In the genomic region with DNA sequence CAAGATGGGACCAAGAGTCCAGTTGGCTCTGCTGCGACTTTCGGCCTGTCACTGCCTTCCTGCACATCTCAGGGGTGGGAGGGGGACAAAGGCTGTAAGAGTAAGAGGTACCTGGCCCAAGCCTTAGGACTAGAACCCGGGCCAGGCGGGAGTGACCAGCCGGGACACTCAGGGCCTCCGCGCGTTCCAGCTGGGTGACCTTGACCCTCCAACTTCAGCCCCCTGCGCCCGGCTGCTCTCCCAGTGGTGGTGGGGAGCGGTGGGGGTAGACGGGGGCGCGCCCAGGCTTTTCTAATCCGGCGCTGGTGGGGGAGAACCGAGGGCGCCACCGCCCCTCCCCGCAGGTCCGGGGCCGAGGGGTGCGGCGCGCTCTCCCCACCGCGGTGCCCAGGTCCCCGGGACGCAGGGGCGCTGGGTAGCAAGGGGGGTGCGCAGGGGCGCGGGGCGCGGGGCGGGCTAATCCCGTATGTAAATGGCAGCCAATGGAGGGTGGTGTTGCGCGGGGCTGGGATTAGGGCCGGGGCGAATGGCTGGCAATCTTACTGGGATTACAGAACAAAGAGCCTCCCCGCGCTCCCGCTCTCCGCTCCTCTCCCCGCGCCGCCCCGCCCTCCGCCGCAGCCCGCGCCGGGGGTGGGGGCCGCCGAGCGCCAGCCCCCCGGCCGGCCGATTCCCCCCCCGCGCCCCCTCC, we compare ENCODE assay signal across 8 cellular contexts. TPM values are rescaled to one million over a fixed set of nuclear protein-coding genes. Genes with fewer than 3 reads are reported as not detected.
A peak's percentile ranks its signal among the peaks of the same experiment; 100 is the strongest.
DNase-seq lines count a peak whose midpoint lies in the region; ATAC-seq and TF ChIP-seq lines count a peak whose summit lies in the region.

A gene with protein sequence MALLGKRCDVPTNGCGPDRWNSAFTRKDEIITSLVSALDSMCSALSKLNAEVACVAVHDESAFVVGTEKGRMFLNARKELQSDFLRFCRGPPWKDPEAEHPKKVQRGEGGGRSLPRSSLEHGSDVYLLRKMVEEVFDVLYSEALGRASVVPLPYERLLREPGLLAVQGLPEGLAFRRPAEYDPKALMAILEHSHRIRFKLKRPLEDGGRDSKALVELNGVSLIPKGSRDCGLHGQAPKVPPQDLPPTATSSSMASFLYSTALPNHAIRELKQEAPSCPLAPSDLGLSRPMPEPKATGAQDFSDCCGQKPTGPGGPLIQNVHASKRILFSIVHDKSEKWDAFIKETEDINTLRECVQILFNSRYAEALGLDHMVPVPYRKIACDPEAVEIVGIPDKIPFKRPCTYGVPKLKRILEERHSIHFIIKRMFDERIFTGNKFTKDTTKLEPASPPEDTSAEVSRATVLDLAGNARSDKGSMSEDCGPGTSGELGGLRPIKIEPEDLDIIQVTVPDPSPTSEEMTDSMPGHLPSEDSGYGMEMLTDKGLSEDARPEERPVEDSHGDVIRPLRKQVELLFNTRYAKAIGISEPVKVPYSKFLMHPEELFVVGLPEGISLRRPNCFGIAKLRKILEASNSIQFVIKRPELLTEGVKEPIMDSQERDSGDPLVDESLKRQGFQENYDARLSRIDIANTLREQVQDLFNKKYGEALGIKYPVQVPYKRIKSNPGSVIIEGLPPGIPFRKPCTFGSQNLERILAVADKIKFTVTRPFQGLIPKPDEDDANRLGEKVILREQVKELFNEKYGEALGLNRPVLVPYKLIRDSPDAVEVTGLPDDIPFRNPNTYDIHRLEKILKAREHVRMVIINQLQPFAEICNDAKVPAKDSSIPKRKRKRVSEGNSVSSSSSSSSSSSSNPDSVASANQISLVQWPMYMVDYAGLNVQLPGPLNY (plus strand): TSS at position 586 of the 691 bp plus-strand sequence. CDS start 54,175 bp downstream, outside the sequence.

- peak within 1 kb of the TSS; percentile 57 to 71 (median 62) for H3K4me3 ChIP-seq in mammary epithelial cell (replicated peaks in 1 of 3; ENCODE audit: insufficient read depth in 1 of 3, low read depth in 2 of 3, low read length in 3 of 3)
- peak within 1 kb of the TSS; percentile 67 for H3K4me3 ChIP-seq in iPS-18a (ENCODE audit: low read length)
- H3K4me3 ChIP-seq in sigmoid colon: peak within 1 kb of the TSS; percentile 78 to 89 (median 86)

- H3K36me3 ChIP-seq in mammary epithelial cell (ENCODE audit: insufficient read depth, low read length): no peaks in the 10 kb centered on the region
- H3K36me3 ChIP-seq in iPS-18a (ENCODE audit: control insufficient read depth, low read depth, low read length): no peaks in the 10 kb centered on the region
- no peaks in the 10 kb centered on the region for H3K36me3 ChIP-seq in sigmoid colon

- TF ChIP-seq CTCF in mammary epithelial cell (conservative IDR thresholded peaks at IDR 0.05 in 1 of 2, IDR thresholded peaks at IDR 0.05 in 1 of 2; ENCODE audit: extremely low read depth in 1 of 2, insufficient read depth in 1 of 2, low read depth in 1 of 2, low read length in 2 of 2) (no peak), sigmoid colon (IDR thresholded peaks at IDR 0.05) (no peak)

- no peaks in the 10 kb centered on the region for H3K27me3 ChIP-seq in mammary epithelial cell (ENCODE audit: insufficient read depth, low read length)
- H3K27me3 ChIP-seq in iPS-18a (ENCODE audit: control insufficient read depth, insufficient read depth, low read length): no peaks in the 10 kb centered on the region
- H3K27me3 ChIP-seq in sigmoid colon: no peaks in the 10 kb centered on the region

- H3K9ac ChIP-seq in mammary epithelial cell (ENCODE audit: insufficient read depth, low read length): peak within 1 kb of the TSS; percentile 28
- peak within 1 kb of the TSS; percentile 73 for H3K9ac ChIP-seq in iPS-18a (ENCODE audit: low read length)

- H4K20me1 ChIP-seq in mammary epithelial cell (ENCODE audit: insufficient read depth, low read length): no peaks in the 10 kb centered on the region

- no peak for ATAC-seq in GM19397 (IDR thresholded peaks at IDR 0.05; ENCODE audit: unreplicated experiment)

- H3K27ac ChIP-seq in mammary epithelial cell (ENCODE audit: insufficient read depth, low read depth, low read length) (peak within 1 kb of the TSS; percentile 82), iPS-18a (ENCODE audit: low read length) (no peak within 1 kb of the TSS), sigmoid colon (peak within 1 kb of the TSS; percentile 88 to 96 (median 92))

- peak; percentile 54 for DNase-seq in NCI-H2107 treated with DMSO at 0.1 percent for 48 hours (lab: John Stamatoyannopoulos, UW; ENCODE audit: unreplicated experiment)
- no peak for DNase-seq in NCI-H2107 (lab: John Stamatoyannopoulos, UW)
- DNase-seq in NCI-H2081 (lab: John Stamatoyannopoulos, UW): peak; percentile 80
- DNase-seq in UCSD-AML1 (lab: John Stamatoyannopoulos, UW; ENCODE audit: unreplicated experiment): peak; percentile 40
- peak; percentile 65 for DNase-seq in mammary epithelial cell
- DNase-seq in sigmoid colon: peak; percentile 87

- H2AFZ ChIP-seq in mammary epithelial cell (ENCODE audit: low read depth, low read length): peak within 1 kb of the TSS; percentile 77

- peaks cover 31% of the 10 kb centered on the region for H3K79me2 ChIP-seq in mammary epithelial cell (ENCODE audit: insufficient read depth, low read length)

- peak within 1 kb of the TSS; percentile 75 for H3K4me2 ChIP-seq in mammary epithelial cell (ENCODE audit: insufficient read depth, low read depth, low read length)

- no TSS peak for BruUV-seq in mammary epithelial cell (replicated peaks; lab: Mats Ljungman, UMichigan)

- intact Hi-C loops in mammary epithelial cell (cut with micrococcal nuclease): loop anchor here (2.0 to 5.0 kb wide), 2 partner anchors 23 to 209 kb away; no protein-coding TSS in a partner anchor
- intact Hi-C loops in sigmoid colon (cut with DNase I): loop anchor here (1.0 to 5.0 kb wide), 3 partner anchors 27 to 203 kb away; a partner anchor contains a TSS

- dilution Hi-C loops in mammary epithelial cell (cut with HindIII; ENCODE audit: low sequenced_read_pairs): no loop called here

- CTCF ChIA-PET in mammary epithelial cell (lab: Charles Lee; ENCODE audit: low non-redundant PET): no interaction called here

- in situ Hi-C loops in mammary epithelial cell (cut with MboI; ENCODE audit: low sequenced_read_pairs in 2 of 2): no loop called here

- H3K4me1 ChIP-seq in mammary epithelial cell (ENCODE audit: insufficient read depth, low read length): peaks cover 19% of the 10 kb centered on the region
- peaks cover 4% of the 10 kb centered on the region for H3K4me1 ChIP-seq in iPS-18a (ENCODE audit: control insufficient read depth, low read depth, low read length)
- peaks cover 2 to 32% (median 28%) of the 10 kb centered on the region in 4 donors for H3K4me1 ChIP-seq in sigmoid colon

- no peak for TF ChIP-seq EP300 in sigmoid colon (IDR thresholded peaks at IDR 0.05)

- TF ChIP-seq POLR2A in sigmoid colon (IDR thresholded peaks at IDR 0.05): no peak

- H3K9me3 ChIP-seq in mammary epithelial cell (replicated peaks; ENCODE audit: insufficient read depth, low read length) (no peaks in the 10 kb centered on the region), iPS-18a (ENCODE audit: control insufficient read depth, low read depth, low read length) (no peaks in the 10 kb centered on the region), sigmoid colon (no peaks in the 10 kb centered on the region)

- 18% methylated on average over 6 of the region's 62 CpGs for WGBS in mammary epithelial cell (ENCODE audit: low coverage, missing lambda C conversion rate)
- WGBS in sigmoid colon, 2 donors: 1% methylated on average over 62 of the region's 62 CpGs

RNA-seq across cellular contexts. Expression of the gene that starts here (rescaled TPM):
- total RNA-seq in mammary epithelial cell (10 to 100 TPM; 21.0 to 35.1 TPM), sigmoid colon (10 to 100 TPM; 15.0 to 24.2 (median 17.9) TPM)
- polyA plus RNA-seq in mammary epithelial cell (10.4 TPM), sigmoid colon (10 to 100 TPM in 1 of 3 donors, 1 to 10 TPM in 2; 1.8 to 13.6 (median 3.5) TPM)
- 23.3 TPM for polyA minus RNA-seq in mammary epithelial cell
